Comparison of ENCODE assay signal across 2 cellular contexts in genomic region chr11:69956669-69957190, GRCh38.
TF ChIP-seq lines count a peak whose summit lies in the region.

No MANE protein-coding gene starts in this region.

TF ChIP-seq in IMR-90, 13 proteins besides CTCF, POLR2A, EP300 and RAD21:
- TF ChIP-seq MXI1 (IDR thresholded peaks at IDR 0.05; ENCODE audit: borderline replicate concordance, low read depth, low read length) (no peak), MAFK (IDR thresholded peaks at IDR 0.05; ENCODE audit: low read depth, low read length) (no peak), SMC3 (IDR thresholded peaks at IDR 0.05; ENCODE audit: low read depth, low read length) (no peak), BHLHE40 (IDR thresholded peaks at IDR 0.05; ENCODE audit: low read depth, low read length) (no peak), CEBPB (IDR thresholded peaks at IDR 0.05; ENCODE audit: low read depth, low read length) (no peak), ELK1 (IDR thresholded peaks at IDR 0.05; ENCODE audit: borderline replicate concordance, low read depth, low read length) (no peak), CHD1 (IDR thresholded peaks at IDR 0.05; ENCODE audit: low read depth, low read length) (no peak), NFE2L2 (IDR thresholded peaks at IDR 0.05; ENCODE audit: low read depth, low read length) (no peak), FOS (IDR thresholded peaks at IDR 0.05; ENCODE audit: low read depth, low read length) (no peak), RFX5 (IDR thresholded peaks at IDR 0.05; ENCODE audit: low read depth, low read length) (no peak), RCOR1 (IDR thresholded peaks at IDR 0.05; ENCODE audit: insufficient replicate concordance, low read length) (no peak), USF2 (IDR thresholded peaks at IDR 0.05; ENCODE audit: low read depth, low read length) (no peak), MAZ (IDR thresholded peaks at IDR 0.05; ENCODE audit: borderline replicate concordance, low read depth, low read length) (no peak)

TF ChIP-seq in H1, 55 proteins besides CTCF, POLR2A, EP300 and RAD21:
- TF ChIP-seq RFX5 (IDR thresholded peaks at IDR 0.05; ENCODE audit: borderline replicate concordance, low read depth, low read length) (no peak), SIRT6 (IDR thresholded peaks at IDR 0.05; ENCODE audit: low read length) (no peak), JUND (IDR thresholded peaks at IDR 0.05; ENCODE audit: low read length) (no peak), CTBP2 (IDR thresholded peaks at IDR 0.05; ENCODE audit: borderline replicate concordance, insufficient read depth, insufficient read length, low read length) (no peak), MAX (IDR thresholded peaks at IDR 0.05) (no peak), E2F6 (IDR thresholded peaks at IDR 0.05) (no peak), CHD1 (IDR thresholded peaks at IDR 0.05; ENCODE audit: low read depth, low read length) (no peak), CHD2 (IDR thresholded peaks at IDR 0.05; ENCODE audit: low read length) (no peak), YY1 (IDR thresholded peaks at IDR 0.05; ENCODE audit: low read depth, low read length) (no peak), RXRA (IDR thresholded peaks at IDR 0.05; ENCODE audit: insufficient read depth, low read depth, low read length) (no peak), KDM4A (IDR thresholded peaks at IDR 0.05; ENCODE audit: low read depth, low read length, severe bottlenecking) (no peak), KDM1A (IDR thresholded peaks at IDR 0.05; ENCODE audit: borderline replicate concordance, low read length) (no peak), EGR1 (IDR thresholded peaks at IDR 0.05; ENCODE audit: borderline replicate concordance, low read depth, low read length) (no peak), CBX5 (IDR thresholded peaks at IDR 0.05; ENCODE audit: low read depth, low read length) (no peak), ATF3 (IDR thresholded peaks at IDR 0.05; ENCODE audit: insufficient read depth, low read depth, low read length) (no peak)
